In genomic region chr2:73979686-73980085, GRCh38 we compare ENCODE assay signal across 9 cellular contexts. TPM values are rescaled to one million over a fixed set of nuclear protein-coding genes. Genes with fewer than 3 reads are reported as not detected.
DNase-seq lines count a peak whose midpoint lies in the region; ATAC-seq and TF ChIP-seq lines count a peak whose summit lies in the region.
"Had no signal": no experiment of that assay in that cellular context is flagged by ENCODE, and none has a peak within 500 bp of the region (broad histone marks: within the 10 kb centered on the region; RNA-seq: fewer than 3 reads in every experiment).

No MANE protein-coding gene starts in this region.

- no peaks in the 10 kb centered on the region for H3K27me3 ChIP-seq in Peyer's patch
- H3K27me3 ChIP-seq: gastrocnemius medialis had no signal

- H3K27ac Mint-ChIP-seq in activated T-helper 17 cell treated with anti-CD3 and anti-CD28 coated beads, Interleukin-2, amount 50 U/mL, for 72 hours = peak overlapping the region; percentile 41

- TF ChIP-seq CTCF in Peyer's patch (IDR thresholded peaks at IDR 0.05) = no peak

- peaks cover 35% of the 10 kb centered on the region for H3K4me1 Mint-ChIP-seq in activated T-helper 17 cell treated with anti-CD3 and anti-CD28 coated beads, Interleukin-2, amount 50 U/mL, for 72 hours

- peaks cover 7% of the 10 kb centered on the region for H3K36me3 Mint-ChIP-seq in activated T-helper 17 cell treated with anti-CD3 and anti-CD28 coated beads, Interleukin-2, amount 50 U/mL, for 72 hours (ENCODE audit: low read depth)

- DNase-seq in CD1c-positive myeloid dendritic cell (ENCODE audit: extremely low spot score) (peak; percentile 79), HPDE6-E6E7 (ENCODE audit: extremely low spot score) (peak; percentile 76), iris pigment epithelial cell (ENCODE audit: low read depth) (peak; percentile 91), Peyer's patch (no peak), OCI-M1 (lab: John Stamatoyannopoulos, UW) (no peak)
- DNase-seq in stimulated activated CD4-positive, alpha-beta T cell treated with anti-CD3 and anti-CD28 coated beads, Interleukin-4, amount 100 ng/mL, for 1 hour = no peak
- DNase-seq: gastrocnemius medialis had no signal

- H3K27me3 Mint-ChIP-seq in activated T-helper 17 cell treated with anti-CD3 and anti-CD28 coated beads, Interleukin-2, amount 50 U/mL, for 72 hours = no peaks in the 10 kb centered on the region

- peak; percentile 15 for ATAC-seq in activated T-helper 17 cell treated with anti-CD3 and anti-CD28 coated beads, Interleukin-2, amount 50 U/mL, for 72 hours (replicated peaks)
- no peak for ATAC-seq in HG03097 (IDR thresholded peaks at IDR 0.05; ENCODE audit: low FRiP score, unreplicated experiment)
- ATAC-seq: gastrocnemius medialis had no signal

- peak overlapping the region; percentile 75 for H3K4me3 Mint-ChIP-seq in activated T-helper 17 cell treated with anti-CD3 and anti-CD28 coated beads, Interleukin-2, amount 50 U/mL, for 72 hours

- H3K27ac ChIP-seq in Peyer's patch = peak overlapping the region in 1 of 4 donors; percentile 8
- H3K27ac ChIP-seq: gastrocnemius medialis had no signal

- no peak overlapping the region for H3K4me3 ChIP-seq in Peyer's patch
- H3K4me3 ChIP-seq: gastrocnemius medialis had no signal

- H3K36me3 ChIP-seq in Peyer's patch = no peaks in the 10 kb centered on the region
- H3K36me3 ChIP-seq: gastrocnemius medialis had no signal

- H3K4me1 ChIP-seq in Peyer's patch = peaks cover 0 to 44% (median 16%) of the 10 kb centered on the region in 4 donors

- no peaks in the 10 kb centered on the region for H3K9me3 Mint-ChIP-seq in activated T-helper 17 cell treated with anti-CD3 and anti-CD28 coated beads, Interleukin-2, amount 50 U/mL, for 72 hours

- no peaks in the 10 kb centered on the region for H3K9me3 ChIP-seq in Peyer's patch
- H3K9me3 ChIP-seq: gastrocnemius medialis had no signal

- no peak for TF ChIP-seq POLR2A in Peyer's patch (IDR thresholded peaks at IDR 0.05)

RNA-seq across cellular contexts. Expression of gene TET3, which starts 5.0 kb away (rescaled TPM):
- total RNA-seq in activated T-helper 17 cell treated with anti-CD3 and anti-CD28 coated beads, Interleukin-2, amount 50 U/mL, for 72 hours = 10 to 100 TPM; 15.1 to 42.6 TPM
- 10 to 100 TPM; 18.2 to 38.7 (median 27.0) TPM for total RNA-seq in Peyer's patch

RNA-seq across cellular contexts. Expression of gene DGUOK, which starts 53.0 kb away (rescaled TPM):
- 10 to 100 TPM; 66.7 to 87.8 TPM for total RNA-seq in activated T-helper 17 cell treated with anti-CD3 and anti-CD28 coated beads, Interleukin-2, amount 50 U/mL, for 72 hours
- total RNA-seq in Peyer's patch = 10 to 100 TPM; 24.2 to 44.5 (median 39.7) TPM

Comparison
In these comparisons a context has a peak if more than half of its experiments do, and no peak if none do; other contexts are left out.
1. DNase-seq: peak in CD1c-positive myeloid dendritic cell (single experiment), HPDE6-E6E7 (single experiment) and iris pigment epithelial cell (single experiment); none in Peyer's patch (0 of 3), OCI-M1 (single experiment) and stimulated activated CD4-positive, alpha-beta T cell treated with anti-CD3 and anti-CD28 coated beads, Interleukin-4, amount 100 ng/mL, for 1 hour (single experiment).